Comparison of ENCODE assay signal across 8 cellular contexts in genomic region chr10:122163182-122164027, GRCh38.
DNase-seq lines count a peak whose midpoint lies in the region; ATAC-seq and TF ChIP-seq lines count a peak whose summit lies in the region.

No MANE protein-coding gene starts in this region.

- no peak for TF ChIP-seq CTCF in left ventricle myocardium inferior (IDR thresholded peaks at IDR 0.05; ENCODE audit: borderline replicate concordance)

- H3K36me3 Mint-ChIP-seq in naive thymus-derived CD8-positive, alpha-beta T cell: no peaks in the 10 kb centered on the region

- H3K27ac Mint-ChIP-seq in naive thymus-derived CD8-positive, alpha-beta T cell: no peak overlapping the region

- H3K36me3 ChIP-seq in H7 (replicated peaks; ENCODE audit: control insufficient read depth, insufficient read depth, low read length) (no peaks in the 10 kb centered on the region), left ventricle myocardium inferior (peaks cover 20% of the 10 kb centered on the region)

- peaks cover 0 to 2% (median 0%) of the 10 kb centered on the region in 9 donors for H3K9me3 Mint-ChIP-seq in naive thymus-derived CD8-positive, alpha-beta T cell

- H3K4me3 ChIP-seq in H7 (ENCODE audit: insufficient read depth, low read depth, low read length) (peak overlapping the region; percentile 72), left ventricle myocardium inferior (peak overlapping the region; percentile 60), skeletal muscle cell (ENCODE audit: low read depth, low read length) (peak overlapping the region; percentile 52)

- H3K27me3 ChIP-seq in H7 (ENCODE audit: control insufficient read depth, insufficient read depth, low read length) (peaks cover 2% of the 10 kb centered on the region; the same call in 1 of the 2 replicates), left ventricle myocardium inferior (ENCODE audit: low read depth) (no peaks in the 10 kb centered on the region)

- peak overlapping the region in 5 of 10 donors; percentile 18 to 84 (median 59) for H3K4me3 Mint-ChIP-seq in naive thymus-derived CD8-positive, alpha-beta T cell

- intact Hi-C loops in left ventricle myocardium inferior (cut with micrococcal nuclease): no loop called here

- peak overlapping the region; percentile 4 for H3K27ac ChIP-seq in left ventricle myocardium inferior (replicated peaks)

- ATAC-seq in naive thymus-derived CD8-positive, alpha-beta T cell: no peak
- no peak for ATAC-seq in GM21576 (IDR thresholded peaks at IDR 0.05; ENCODE audit: unreplicated experiment)
- ATAC-seq in GM18502 (IDR thresholded peaks at IDR 0.05; ENCODE audit: poor library complexity, unreplicated experiment): no peak

- peaks cover 40 to 98% (median 59%) of the 10 kb centered on the region in 5 donors for H3K27me3 Mint-ChIP-seq in naive thymus-derived CD8-positive, alpha-beta T cell

- DNase-seq in H7: peak; percentile 96
- DNase-seq in SHP77 (lab: John Stamatoyannopoulos, UW): peak; percentile 60 to 73
- no peak for DNase-seq in left ventricle myocardium inferior
- no peak for DNase-seq in skeletal muscle cell (ENCODE audit: low read depth)
- DNase-seq in naive thymus-derived CD8-positive, alpha-beta T cell: no peak
- DNase-seq in SIG-M5 treated with dmso at 0.1 percent for 504 hours (lab: John Stamatoyannopoulos, UW; ENCODE audit: unreplicated experiment): no peak

- H3K4me1 ChIP-seq in left ventricle myocardium inferior: peaks cover 71% of the 10 kb centered on the region

- peaks cover 8 to 15% (median 11%) of the 10 kb centered on the region in 4 donors for H3K4me1 Mint-ChIP-seq in naive thymus-derived CD8-positive, alpha-beta T cell

- no peaks in the 10 kb centered on the region for H3K9me3 ChIP-seq in left ventricle myocardium inferior (replicated peaks)

- POLR2A ChIA-PET in naive thymus-derived CD8-positive, alpha-beta T cell (lab: Charles Lee): no interaction called here

Comparison
In these comparisons a context has a peak if more than half of its experiments do, and no peak if none do; other contexts are left out.
1. DNase-seq: peak in H7 (single experiment) and SHP77 (2 of 2); none in left ventricle myocardium inferior (single experiment), skeletal muscle cell (single experiment), naive thymus-derived CD8-positive, alpha-beta T cell (0 of 10) and SIG-M5 treated with dmso at 0.1 percent for 504 hours (single experiment).
2. Peak in every context shown above with its lines, with median percentiles within 50 percentile points of each other: H3K4me3 ChIP-seq.